Comparison of ENCODE assay signal across 9 cellular contexts in the genomic region with DNA sequence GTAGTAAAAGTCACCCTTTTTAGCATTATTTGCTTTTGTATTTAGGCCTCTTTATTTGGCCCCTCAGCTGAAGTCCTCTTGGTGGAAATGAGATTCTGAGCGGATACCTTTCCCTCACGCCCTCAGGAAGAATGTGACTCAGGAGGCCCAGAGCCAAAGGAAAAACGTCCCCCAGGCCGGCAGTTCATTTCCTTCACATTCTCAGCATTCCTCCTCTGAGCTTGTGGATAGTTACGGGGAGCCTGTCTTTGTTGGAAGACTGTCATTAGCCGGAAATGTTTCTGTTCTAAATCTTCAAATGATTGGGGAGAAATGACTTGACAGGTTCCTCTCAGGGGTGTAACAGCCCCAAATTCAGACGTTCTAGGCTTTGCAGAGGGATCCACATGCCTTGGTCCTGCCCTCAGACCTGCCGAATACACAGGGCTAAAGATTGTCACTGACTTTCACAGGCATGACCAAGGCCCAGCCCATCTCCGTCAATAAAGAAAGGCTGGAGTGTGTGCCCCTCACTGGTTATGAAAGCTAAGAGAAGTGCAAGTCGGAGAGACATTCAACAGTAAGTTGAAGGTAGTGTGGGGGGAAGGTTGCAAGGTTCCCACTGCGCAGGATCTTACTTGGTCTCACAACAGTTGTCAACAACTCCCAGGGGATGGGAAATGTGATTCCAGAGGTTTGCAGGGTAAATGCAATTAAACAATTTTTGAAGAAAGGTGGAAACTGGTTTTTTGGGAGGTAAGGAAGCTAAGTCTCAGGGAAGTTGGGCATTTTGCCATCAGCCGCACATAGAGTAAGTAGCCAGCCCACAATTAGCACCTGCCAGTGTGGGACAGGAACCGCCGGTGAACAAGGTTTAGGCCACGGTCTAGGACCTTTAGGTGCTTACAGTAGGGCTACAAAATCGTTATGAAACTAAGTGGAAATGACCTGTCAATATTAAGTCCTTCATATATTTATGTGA. TPM values are rescaled to one million over a fixed set of nuclear protein-coding genes. Genes with fewer than 3 reads are reported as not detected.
DNase-seq lines count a peak whose midpoint lies in the region; ATAC-seq, FAIRE-seq and TF ChIP-seq lines count a peak whose summit lies in the region.
"Had no signal": no experiment of that assay in that cellular context is flagged by ENCODE, and none has a peak within 500 bp of the region (broad histone marks: within the 10 kb centered on the region; RNA-seq: fewer than 3 reads in every experiment).

No MANE protein-coding gene starts in this region.

- WGBS in upper lobe of left lung, 2 donors = 41 to 44% methylated on average over 16 of the region's 16 CpGs

- H3K36me3 ChIP-seq in bronchial epithelial cell (ENCODE audit: control insufficient read depth, insufficient read depth, low read length) (no peaks in the 10 kb centered on the region), upper lobe of left lung (peaks cover 0 to 7% (median 7%) of the 10 kb centered on the region in 4 donors)

- TF ChIP-seq CTCF in bronchial epithelial cell (IDR thresholded peaks at IDR 0.05; ENCODE audit: insufficient read depth, low read length, severe bottlenecking) = no peak
- TF ChIP-seq CTCF in upper lobe of left lung (IDR thresholded peaks at IDR 0.05) = no peak
- no peak for TF ChIP-seq CTCF in D721Med (IDR thresholded peaks at IDR 0.05; ENCODE audit: insufficient read depth, missing control alignments)

- peak overlapping the region; percentile 74 to 86 (median 82) for H3K27ac ChIP-seq in upper lobe of left lung
- H3K27ac ChIP-seq: 22Rv1 had no signal

- no peak for FAIRE-seq in bronchial epithelial cell (lab: Jason Lieb, UNC)
- FAIRE-seq in D721Med (lab: Jason Lieb, UNC) = no peak

- no peaks in the 10 kb centered on the region for H3K9me3 ChIP-seq in upper lobe of left lung

- no peaks in the 10 kb centered on the region for H3K27me3 ChIP-seq in bronchial epithelial cell (ENCODE audit: control insufficient read depth, insufficient read depth, low read length)
- H3K27me3 ChIP-seq in upper lobe of left lung = no peaks in the 10 kb centered on the region

- no peak for TF ChIP-seq EP300 in upper lobe of left lung (IDR thresholded peaks at IDR 0.05)

- peaks cover 31 to 49% (median 40%) of the 10 kb centered on the region in 4 donors for H3K4me1 ChIP-seq in upper lobe of left lung

- H3K4me3 ChIP-seq in bronchial epithelial cell (ENCODE audit: low read depth, low read length) (no peak overlapping the region), upper lobe of left lung (no peak overlapping the region)

- peak in 1 of 2 donors; percentile 62 for ATAC-seq in upper lobe of left lung (ENCODE audit: low FRiP score in 2 of 2)
- ATAC-seq in HG03175 (IDR thresholded peaks at IDR 0.05; ENCODE audit: unreplicated experiment) = no peak

- TF ChIP-seq POLR2A in upper lobe of left lung (IDR thresholded peaks at IDR 0.05) = no peak

- DNase-seq in DMS 273 (lab: John Stamatoyannopoulos, UW; ENCODE audit: unreplicated experiment) (peak; percentile 45), DMS 273 treated with DMSO at 0.1 percent for 48 hours (lab: John Stamatoyannopoulos, UW) (no peak), bronchial epithelial cell (ENCODE audit: low read depth) (peak; percentile 70), kidney tubule cell (ENCODE audit: low spot score) (peak; percentile 91), upper lobe of left lung (no peak), D721Med (ENCODE audit: insufficient read length, low spot score) (no peak)
- DNase-seq in activated CD4-positive, CD25-positive, alpha-beta regulatory T cell (lab: John Stamatoyannopoulos, UW) = no peak

RNA-seq across cellular contexts. Expression of gene MYZAP, which starts 39.7 kb away (rescaled TPM):
- 2.4 and 4.2 TPM in 2 replicates for total RNA-seq in bronchial epithelial cell
- total RNA-seq in upper lobe of left lung = 10 to 100 TPM; 22.0 to 54.3 (median 30.4) TPM

Comparison
In these comparisons a context has a peak if more than half of its experiments do, and no peak if none do; other contexts are left out.
1. DNase-seq: peak in DMS 273 (single experiment), bronchial epithelial cell (single experiment) and kidney tubule cell (single experiment); none in DMS 273 treated with DMSO at 0.1 percent for 48 hours (single experiment), upper lobe of left lung (0 of 2), D721Med (single experiment) and activated CD4-positive, CD25-positive, alpha-beta regulatory T cell (0 of 4).